12 cellular contexts compared by ENCODE assay signal in the genomic region with DNA sequence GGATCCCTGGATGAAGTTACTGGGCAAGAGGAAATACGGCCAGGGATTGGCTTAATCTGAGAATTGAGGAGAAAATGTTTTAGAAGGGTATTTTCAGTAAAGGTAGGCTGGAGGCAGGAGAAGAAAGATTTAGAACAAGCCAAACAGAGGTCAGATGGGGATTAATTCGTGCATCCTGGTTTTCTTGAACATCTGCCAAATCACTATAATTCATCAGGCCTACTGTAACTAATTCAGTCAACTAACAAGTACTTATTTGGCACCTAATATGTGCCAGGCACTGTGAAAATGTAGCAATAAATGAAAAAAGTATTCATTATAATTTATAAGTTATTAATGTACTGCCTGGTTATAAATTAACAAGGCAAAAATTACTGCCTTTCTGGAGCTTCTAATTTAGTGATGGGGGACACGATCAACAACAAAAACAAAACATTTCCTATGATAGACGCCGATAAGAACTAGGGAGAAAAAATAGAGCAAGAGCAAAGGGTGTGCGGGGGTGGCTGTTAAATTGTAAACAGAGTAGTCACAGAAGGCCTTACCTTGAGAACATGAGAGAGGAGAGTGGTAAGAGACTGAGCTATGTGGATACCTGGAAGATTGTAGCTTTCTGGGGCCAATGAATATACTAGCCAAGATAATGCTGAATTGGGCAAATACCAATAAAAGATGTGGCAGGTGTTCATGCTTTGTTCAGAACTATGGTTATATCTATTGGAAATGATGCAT. TPM values are rescaled to one million over a fixed set of nuclear protein-coding genes. Genes with fewer than 3 reads are reported as not detected.
A peak's percentile ranks its signal among the peaks of the same experiment; 100 is the strongest.
DNase-seq lines count a peak whose midpoint lies in the region; TF ChIP-seq lines count a peak whose summit lies in the region.
"Had no signal": no experiment of that assay in that cellular context is flagged by ENCODE, and none has a peak within 500 bp of the region (broad histone marks: within the 10 kb centered on the region; RNA-seq: fewer than 3 reads in every experiment).

No MANE protein-coding gene starts in this region.

- no peak overlapping the region for H3K27ac ChIP-seq in esophagus squamous epithelium

- TF ChIP-seq POLR2A in esophagus squamous epithelium (IDR thresholded peaks at IDR 0.05) = no peak

- H3K9me3 Mint-ChIP-seq in nephron = no peaks in the 10 kb centered on the region
- H3K9me3 Mint-ChIP-seq: natural killer cell treated with Interleukin-12 subunit alpha and Interleukin-12 subunit beta and Interleukin-15 and Interleukin-18, amount 100 ng/mL, for 72 hours had no signal

- DNase-seq in NCI-H1694 (lab: John Stamatoyannopoulos, UW) (peak; percentile 29), NCI-H1694 treated with DMSO at 0.1 percent for 48 hours (lab: John Stamatoyannopoulos, UW) (no peak), NCI-H524 treated with DMSO at 0.1 percent for 48 hours (lab: John Stamatoyannopoulos, UW) (peak; percentile 14), cerebellar cortex (ENCODE audit: low spot score) (peak; percentile 38), HCEC 1CT (no peak), SW480 (ENCODE audit: low spot score) (no peak), esophagus squamous epithelium (lab: John Stamatoyannopoulos, UW) (no peak)
- DNase-seq: NCI-H1105, NCI-H526, SHP77 treated with DMSO at 0.1 percent for 48 hours had no signal

- TF ChIP-seq CTCF in nephron (IDR thresholded peaks at IDR 0.05; ENCODE audit: unreplicated experiment in 3 of 3) (no peak), esophagus squamous epithelium (IDR thresholded peaks at IDR 0.05) (no peak)

- intact Hi-C loops in esophagus squamous epithelium (cut with DNase I) = no loop called here

- H3K27me3 ChIP-seq in esophagus squamous epithelium = no peaks in the 10 kb centered on the region

- WGBS in esophagus squamous epithelium, 2 donors = 56 to 59% methylated on average over 6 of the region's 6 CpGs

- H3K9me3 ChIP-seq in esophagus squamous epithelium = no peaks in the 10 kb centered on the region

- H3K36me3 Mint-ChIP-seq in nephron (ENCODE audit: low read depth) = peaks cover 11% of the 10 kb centered on the region

- H3K4me3 ChIP-seq in esophagus squamous epithelium = no peak overlapping the region

- no peaks in the 10 kb centered on the region for H3K36me3 ChIP-seq in esophagus squamous epithelium

- no peak overlapping the region for H3K4me3 Mint-ChIP-seq in nephron
- H3K4me3 Mint-ChIP-seq: natural killer cell treated with Interleukin-12 subunit alpha and Interleukin-12 subunit beta and Interleukin-15 and Interleukin-18, amount 100 ng/mL, for 72 hours had no signal

- H3K4me1 ChIP-seq in esophagus squamous epithelium = peaks cover 5 to 36% (median 19%) of the 10 kb centered on the region in 3 donors

- H3K27me3 Mint-ChIP-seq in nephron (ENCODE audit: low read depth) = no peaks in the 10 kb centered on the region
- H3K27me3 Mint-ChIP-seq: natural killer cell treated with Interleukin-12 subunit alpha and Interleukin-12 subunit beta and Interleukin-15 and Interleukin-18, amount 100 ng/mL, for 72 hours had no signal

- peak overlapping the region; percentile 2 to 24 (median 13) for H3K27ac Mint-ChIP-seq in nephron

- peaks cover 14% of the 10 kb centered on the region for H3K4me1 Mint-ChIP-seq in nephron

RNA-seq across cellular contexts. Expression of a gene that starts 34.1 kb away (rescaled TPM):
- total RNA-seq in esophagus squamous epithelium = 10 to 100 TPM; 15.6 to 27.9 (median 16.5) TPM

Comparison
In these comparisons a context has a peak if more than half of its experiments do, and no peak if none do; other contexts are left out.
1. DNase-seq: peak in NCI-H1694 (single experiment), NCI-H524 treated with DMSO at 0.1 percent for 48 hours (single experiment) and cerebellar cortex (single experiment); none in NCI-H1694 treated with DMSO at 0.1 percent for 48 hours (single experiment), HCEC 1CT (single experiment), SW480 (single experiment) and esophagus squamous epithelium (single experiment).